ENCODE assay signal across 8 cellular contexts in the genomic region with DNA sequence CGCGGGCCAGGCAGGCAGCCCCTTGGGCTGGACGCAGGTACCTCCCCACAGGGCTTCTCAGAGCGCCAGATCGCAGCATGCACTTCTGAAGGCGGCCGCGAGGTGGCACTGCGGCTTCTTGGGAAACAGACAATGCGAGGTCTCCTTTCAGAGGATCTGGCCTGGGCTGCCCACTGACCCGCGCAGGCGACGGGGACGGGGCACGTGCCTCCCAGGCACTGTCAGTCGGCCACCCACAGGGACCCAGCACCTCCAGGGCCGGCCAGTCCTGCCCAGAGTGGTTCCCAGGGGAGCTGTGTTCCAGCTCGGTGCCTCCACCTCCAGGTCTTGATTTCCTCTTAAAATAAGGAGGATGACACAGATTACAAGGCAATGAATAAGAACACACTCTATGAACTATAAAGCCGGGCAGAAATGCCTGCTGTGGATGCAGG. TPM values are rescaled to one million over a fixed set of nuclear protein-coding genes. Genes with fewer than 3 reads are reported as not detected.
A peak's percentile ranks its signal among the peaks of the same experiment; 100 is the strongest.
DNase-seq lines count a peak whose midpoint lies in the region; ATAC-seq and TF ChIP-seq lines count a peak whose summit lies in the region.

No MANE protein-coding gene starts in this region.

- ATAC-seq in HG02623 (IDR thresholded peaks at IDR 0.05; ENCODE audit: unreplicated experiment): no peak

- H3K9me3 ChIP-seq in HUES6 (ENCODE audit: control insufficient read depth, insufficient read depth, low read depth, low read length): peaks cover 2% of the 10 kb centered on the region; the same call in 1 of the 2 replicates
- H3K9me3 ChIP-seq in OCI-LY3 (ENCODE audit: insufficient read depth, low read length): peaks cover 5% of the 10 kb centered on the region; the same call in 1 of the 2 replicates

- H2AFZ ChIP-seq in OCI-LY3 (ENCODE audit: low read depth, low read length): peak overlapping the region; percentile 86

- H3K79me2 ChIP-seq in OCI-LY3 (ENCODE audit: low read length): no peaks in the 10 kb centered on the region

- peaks cover 17% of the 10 kb centered on the region for H3K4me1 ChIP-seq in HUES6 (ENCODE audit: control insufficient read depth, insufficient read depth, low read length)
- H3K4me1 ChIP-seq in OCI-LY3 (ENCODE audit: low read length): peaks cover 10% of the 10 kb centered on the region

- H3K9ac ChIP-seq in HUES6 (ENCODE audit: low read length): no peak overlapping the region
- peak overlapping the region; percentile 59 for H3K9ac ChIP-seq in OCI-LY3 (ENCODE audit: low read length)

- H3K27me3 ChIP-seq in HUES6 (ENCODE audit: control insufficient read depth, insufficient read depth, low read length): peaks cover 38% of the 10 kb centered on the region
- H3K27me3 ChIP-seq in OCI-LY3 (ENCODE audit: low read depth, low read length): peaks cover 21% of the 10 kb centered on the region

- DNase-seq in DMS153 (lab: John Stamatoyannopoulos, UW) (peak; percentile 10), activated T-cell treated with anti-CD3 and anti-CD28 coated beads for 1 hour (ENCODE audit: low read depth) (peak; percentile 76), epithelial cell of esophagus (ENCODE audit: low read depth) (peak; percentile 69), mucosa of gallbladder (ENCODE audit: low spot score) (peak; percentile 83)
- peak; percentile 92 for DNase-seq in stimulated activated CD8-positive, alpha-beta memory T cell treated with anti-CD3 and anti-CD28 coated beads, Interleukin-4, amount 100 ng/mL, for 48 hours

- H3K27ac ChIP-seq in HUES6 (ENCODE audit: low read depth, low read length): no peak overlapping the region
- H3K27ac ChIP-seq in OCI-LY3 (ENCODE audit: low read length): no peak overlapping the region

- H3K4me3 ChIP-seq in HUES6 (ENCODE audit: low read depth, low read length) (0 out of 2 replicates have a peak overlapping the region, but pooled peaks have one; percentile 16), OCI-LY3 (ENCODE audit: low read length) (peak overlapping the region; percentile 83), epithelial cell of esophagus (ENCODE audit: low read length) (no peak overlapping the region)

- H4K20me1 ChIP-seq in OCI-LY3 (ENCODE audit: insufficient read depth, low read length): no peaks in the 10 kb centered on the region

- no peaks in the 10 kb centered on the region for H3K36me3 ChIP-seq in HUES6 (ENCODE audit: control insufficient read depth, insufficient read depth, low read length)
- H3K36me3 ChIP-seq in OCI-LY3 (replicated peaks; ENCODE audit: low read depth, low read length): no peaks in the 10 kb centered on the region

- TF ChIP-seq CTCF in OCI-LY3 (IDR thresholded peaks at IDR 0.05; ENCODE audit: low read depth, low read length) (peak; percentile 90), epithelial cell of esophagus (IDR thresholded peaks at IDR 0.05; ENCODE audit: insufficient read depth, low read depth, low read length, missing control alignments) (peak; percentile 90)

- peak overlapping the region; percentile 92 for H3K4me2 ChIP-seq in OCI-LY3 (ENCODE audit: low read length)

RNA-seq across cellular contexts. Expression of gene TXNRD3, which starts 24.4 kb away (rescaled TPM):
- total RNA-seq in mucosa of gallbladder: 6.4 TPM

RNA-seq across cellular contexts. Expression of gene CHCHD6, which starts 24.7 kb away (rescaled TPM):
- 12.3 TPM for total RNA-seq in mucosa of gallbladder

Comparison
In these comparisons a context has a peak if more than half of its experiments do, and no peak if none do; other contexts are left out.
1. DNase-seq: peak in every context shown above with its lines; median percentile 92 in stimulated activated CD8-positive, alpha-beta memory T cell treated with anti-CD3 and anti-CD28 coated beads, Interleukin-4, amount 100 ng/mL, for 48 hours; 83 in mucosa of gallbladder; 76 in activated T-cell treated with anti-CD3 and anti-CD28 coated beads for 1 hour; 69 in epithelial cell of esophagus; 10 in DMS153.